1 cellular context compared by ENCODE assay signal in the genomic region with DNA sequence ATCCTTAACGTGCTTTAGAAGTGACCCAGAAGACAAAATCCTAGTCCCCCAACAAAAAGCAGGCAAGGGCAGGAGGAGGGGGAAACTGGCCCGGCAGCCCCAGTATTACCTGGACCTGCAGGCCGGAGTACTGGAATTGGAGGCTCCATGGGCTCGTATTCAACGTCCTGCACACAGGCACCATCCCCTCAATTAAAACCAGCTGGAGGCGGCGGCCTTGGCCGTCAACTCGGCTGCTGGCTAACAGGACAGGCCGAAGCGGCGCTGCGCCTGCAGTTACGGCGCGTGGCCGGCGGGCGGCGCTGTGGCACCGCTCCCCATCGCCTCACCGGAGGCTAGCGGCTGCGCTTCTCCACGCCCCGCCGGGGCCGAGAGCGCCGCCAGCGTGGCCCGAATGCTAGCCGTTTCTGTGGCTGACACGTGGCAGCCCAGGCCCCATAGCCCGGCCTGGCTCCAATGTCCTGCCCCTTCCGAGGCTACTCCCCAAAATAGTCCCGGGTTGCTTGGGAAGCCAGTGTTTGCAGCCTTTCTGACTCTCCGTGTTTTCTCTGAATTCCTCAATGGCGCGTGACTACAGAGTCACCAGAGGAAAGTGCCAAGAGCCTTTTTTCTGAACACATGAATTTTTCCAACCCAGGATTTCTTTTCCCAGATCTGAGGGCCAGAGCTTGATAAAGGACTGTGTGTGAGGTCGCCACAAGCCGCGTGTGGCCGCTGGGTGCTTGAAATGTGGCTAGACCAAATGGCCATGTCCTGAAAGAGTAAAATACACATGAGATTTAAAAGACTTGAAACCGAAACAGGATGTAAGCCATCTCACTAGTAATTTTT.
TF ChIP-seq lines count a peak whose summit lies in the region.

No MANE protein-coding gene starts in this region.

TF ChIP-seq in GM12878, 131 proteins besides CTCF, POLR2A, EP300 and RAD21 (continued from another document and continues in another):
- TF ChIP-seq, protein P1, sequence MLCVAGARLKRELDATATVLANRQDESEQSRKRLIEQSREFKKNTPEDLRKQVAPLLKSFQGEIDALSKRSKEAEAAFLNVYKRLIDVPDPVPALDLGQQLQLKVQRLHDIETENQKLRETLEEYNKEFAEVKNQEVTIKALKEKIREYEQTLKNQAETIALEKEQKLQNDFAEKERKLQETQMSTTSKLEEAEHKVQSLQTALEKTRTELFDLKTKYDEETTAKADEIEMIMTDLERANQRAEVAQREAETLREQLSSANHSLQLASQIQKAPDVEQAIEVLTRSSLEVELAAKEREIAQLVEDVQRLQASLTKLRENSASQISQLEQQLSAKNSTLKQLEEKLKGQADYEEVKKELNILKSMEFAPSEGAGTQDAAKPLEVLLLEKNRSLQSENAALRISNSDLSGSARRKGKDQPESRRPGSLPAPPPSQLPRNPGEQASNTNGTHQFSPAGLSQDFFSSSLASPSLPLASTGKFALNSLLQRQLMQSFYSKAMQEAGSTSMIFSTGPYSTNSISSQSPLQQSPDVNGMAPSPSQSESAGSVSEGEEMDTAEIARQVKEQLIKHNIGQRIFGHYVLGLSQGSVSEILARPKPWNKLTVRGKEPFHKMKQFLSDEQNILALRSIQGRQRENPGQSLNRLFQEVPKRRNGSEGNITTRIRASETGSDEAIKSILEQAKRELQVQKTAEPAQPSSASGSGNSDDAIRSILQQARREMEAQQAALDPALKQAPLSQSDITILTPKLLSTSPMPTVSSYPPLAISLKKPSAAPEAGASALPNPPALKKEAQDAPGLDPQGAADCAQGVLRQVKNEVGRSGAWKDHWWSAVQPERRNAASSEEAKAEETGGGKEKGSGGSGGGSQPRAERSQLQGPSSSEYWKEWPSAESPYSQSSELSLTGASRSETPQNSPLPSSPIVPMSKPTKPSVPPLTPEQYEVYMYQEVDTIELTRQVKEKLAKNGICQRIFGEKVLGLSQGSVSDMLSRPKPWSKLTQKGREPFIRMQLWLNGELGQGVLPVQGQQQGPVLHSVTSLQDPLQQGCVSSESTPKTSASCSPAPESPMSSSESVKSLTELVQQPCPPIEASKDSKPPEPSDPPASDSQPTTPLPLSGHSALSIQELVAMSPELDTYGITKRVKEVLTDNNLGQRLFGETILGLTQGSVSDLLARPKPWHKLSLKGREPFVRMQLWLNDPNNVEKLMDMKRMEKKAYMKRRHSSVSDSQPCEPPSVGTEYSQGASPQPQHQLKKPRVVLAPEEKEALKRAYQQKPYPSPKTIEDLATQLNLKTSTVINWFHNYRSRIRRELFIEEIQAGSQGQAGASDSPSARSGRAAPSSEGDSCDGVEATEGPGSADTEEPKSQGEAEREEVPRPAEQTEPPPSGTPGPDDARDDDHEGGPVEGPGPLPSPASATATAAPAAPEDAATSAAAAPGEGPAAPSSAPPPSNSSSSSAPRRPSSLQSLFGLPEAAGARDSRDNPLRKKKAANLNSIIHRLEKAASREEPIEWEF (IDR thresholded peaks at IDR 0.05; ENCODE audit: insufficient replicate concordance, low read depth, low read length): no peak
- TF ChIP-seq BHLHE40 (IDR thresholded peaks at IDR 0.05; ENCODE audit: borderline replicate concordance in 1 of 2, low read depth in 2 of 2, low read length in 1 of 2) (peak in 1 of 2 experiments; percentile 80; a peak in 2 of 4 replicates), MEF2B (IDR thresholded peaks at IDR 0.05; ENCODE audit: partially characterized antibody, poor library complexity, severe bottlenecking) (peak; percentile 41), POLR2AphosphoS5 (IDR thresholded peaks at IDR 0.05; ENCODE audit: low read length) (no peak), NBN (IDR thresholded peaks at IDR 0.05) (no peak), TCF3 (IDR thresholded peaks at IDR 0.05; ENCODE audit: borderline replicate concordance, insufficient read depth, low read depth, low read length) (0 out of 2 replicates have a peak, but pooled peaks have one; percentile 55), ZNF24 (IDR thresholded peaks at IDR 0.05) (peak; percentile 30; the same call in 1 of the 2 replicates), PAX8 (IDR thresholded peaks at IDR 0.05) (no peak), ZNF622 (IDR thresholded peaks at IDR 0.05) (no peak), CBFB (IDR thresholded peaks at IDR 0.05; ENCODE audit: low read depth) (0 out of 2 replicates have a peak, but pooled peaks have one; percentile 2), GABPA (IDR thresholded peaks at IDR 0.05; ENCODE audit: low read depth) (no peak), LARP7 (IDR thresholded peaks at IDR 0.05) (peak; percentile 86), MTA3 (IDR thresholded peaks at IDR 0.05; ENCODE audit: borderline replicate concordance, low read length) (no peak), ZBED1 (IDR thresholded peaks at IDR 0.05; ENCODE audit: borderline replicate concordance) (no peak), YY1 (IDR thresholded peaks at IDR 0.05; ENCODE audit: low read depth, low read length) (peak; percentile 71; the same call in 1 of the 2 replicates)
- TF ChIP-seq, protein P2, sequence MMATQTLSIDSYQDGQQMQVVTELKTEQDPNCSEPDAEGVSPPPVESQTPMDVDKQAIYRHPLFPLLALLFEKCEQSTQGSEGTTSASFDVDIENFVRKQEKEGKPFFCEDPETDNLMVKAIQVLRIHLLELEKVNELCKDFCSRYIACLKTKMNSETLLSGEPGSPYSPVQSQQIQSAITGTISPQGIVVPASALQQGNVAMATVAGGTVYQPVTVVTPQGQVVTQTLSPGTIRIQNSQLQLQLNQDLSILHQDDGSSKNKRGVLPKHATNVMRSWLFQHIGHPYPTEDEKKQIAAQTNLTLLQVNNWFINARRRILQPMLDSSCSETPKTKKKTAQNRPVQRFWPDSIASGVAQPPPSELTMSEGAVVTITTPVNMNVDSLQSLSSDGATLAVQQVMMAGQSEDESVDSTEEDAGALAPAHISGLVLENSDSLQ (IDR thresholded peaks at IDR 0.05): no peak
- TF ChIP-seq, protein P3, sequence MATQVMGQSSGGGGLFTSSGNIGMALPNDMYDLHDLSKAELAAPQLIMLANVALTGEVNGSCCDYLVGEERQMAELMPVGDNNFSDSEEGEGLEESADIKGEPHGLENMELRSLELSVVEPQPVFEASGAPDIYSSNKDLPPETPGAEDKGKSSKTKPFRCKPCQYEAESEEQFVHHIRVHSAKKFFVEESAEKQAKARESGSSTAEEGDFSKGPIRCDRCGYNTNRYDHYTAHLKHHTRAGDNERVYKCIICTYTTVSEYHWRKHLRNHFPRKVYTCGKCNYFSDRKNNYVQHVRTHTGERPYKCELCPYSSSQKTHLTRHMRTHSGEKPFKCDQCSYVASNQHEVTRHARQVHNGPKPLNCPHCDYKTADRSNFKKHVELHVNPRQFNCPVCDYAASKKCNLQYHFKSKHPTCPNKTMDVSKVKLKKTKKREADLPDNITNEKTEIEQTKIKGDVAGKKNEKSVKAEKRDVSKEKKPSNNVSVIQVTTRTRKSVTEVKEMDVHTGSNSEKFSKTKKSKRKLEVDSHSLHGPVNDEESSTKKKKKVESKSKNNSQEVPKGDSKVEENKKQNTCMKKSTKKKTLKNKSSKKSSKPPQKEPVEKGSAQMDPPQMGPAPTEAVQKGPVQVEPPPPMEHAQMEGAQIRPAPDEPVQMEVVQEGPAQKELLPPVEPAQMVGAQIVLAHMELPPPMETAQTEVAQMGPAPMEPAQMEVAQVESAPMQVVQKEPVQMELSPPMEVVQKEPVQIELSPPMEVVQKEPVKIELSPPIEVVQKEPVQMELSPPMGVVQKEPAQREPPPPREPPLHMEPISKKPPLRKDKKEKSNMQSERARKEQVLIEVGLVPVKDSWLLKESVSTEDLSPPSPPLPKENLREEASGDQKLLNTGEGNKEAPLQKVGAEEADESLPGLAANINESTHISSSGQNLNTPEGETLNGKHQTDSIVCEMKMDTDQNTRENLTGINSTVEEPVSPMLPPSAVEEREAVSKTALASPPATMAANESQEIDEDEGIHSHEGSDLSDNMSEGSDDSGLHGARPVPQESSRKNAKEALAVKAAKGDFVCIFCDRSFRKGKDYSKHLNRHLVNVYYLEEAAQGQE (IDR thresholded peaks at IDR 0.05; ENCODE audit: low read depth, low read length): no peak
- TF ChIP-seq, protein P4, sequence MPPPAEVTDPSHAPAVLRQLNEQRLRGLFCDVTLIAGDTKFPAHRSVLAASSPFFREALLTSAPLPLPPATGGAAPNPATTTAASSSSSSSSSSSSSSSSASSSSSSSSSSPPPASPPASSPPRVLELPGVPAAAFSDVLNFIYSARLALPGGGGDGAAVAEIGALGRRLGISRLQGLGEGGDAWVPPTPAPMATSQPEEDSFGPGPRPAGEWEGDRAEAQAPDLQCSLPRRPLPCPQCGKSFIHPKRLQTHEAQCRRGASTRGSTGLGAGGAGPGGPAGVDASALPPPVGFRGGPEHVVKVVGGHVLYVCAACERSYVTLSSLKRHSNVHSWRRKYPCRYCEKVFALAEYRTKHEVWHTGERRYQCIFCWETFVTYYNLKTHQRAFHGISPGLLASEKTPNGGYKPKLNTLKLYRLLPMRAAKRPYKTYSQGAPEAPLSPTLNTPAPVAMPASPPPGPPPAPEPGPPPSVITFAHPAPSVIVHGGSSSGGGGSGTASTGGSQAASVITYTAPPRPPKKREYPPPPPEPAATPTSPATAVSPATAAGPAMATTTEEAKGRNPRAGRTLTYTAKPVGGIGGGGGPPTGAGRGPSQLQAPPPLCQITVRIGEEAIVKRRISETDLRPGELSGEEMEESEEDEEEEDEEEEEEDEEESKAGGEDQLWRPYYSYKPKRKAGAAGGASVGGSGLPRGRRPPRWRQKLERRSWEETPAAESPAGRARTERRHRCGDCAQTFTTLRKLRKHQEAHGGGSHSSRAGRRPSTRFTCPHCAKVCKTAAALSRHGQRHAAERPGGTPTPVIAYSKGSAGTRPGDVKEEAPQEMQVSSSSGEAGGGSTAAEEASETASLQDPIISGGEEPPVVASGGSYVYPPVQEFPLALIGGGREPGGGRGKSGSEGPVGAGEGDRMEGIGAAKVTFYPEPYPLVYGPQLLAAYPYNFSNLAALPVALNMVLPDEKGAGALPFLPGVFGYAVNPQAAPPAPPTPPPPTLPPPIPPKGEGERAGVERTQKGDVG (CRISPR knock-in tag; IDR thresholded peaks at IDR 0.05): no peak
- TF ChIP-seq, protein P5, sequence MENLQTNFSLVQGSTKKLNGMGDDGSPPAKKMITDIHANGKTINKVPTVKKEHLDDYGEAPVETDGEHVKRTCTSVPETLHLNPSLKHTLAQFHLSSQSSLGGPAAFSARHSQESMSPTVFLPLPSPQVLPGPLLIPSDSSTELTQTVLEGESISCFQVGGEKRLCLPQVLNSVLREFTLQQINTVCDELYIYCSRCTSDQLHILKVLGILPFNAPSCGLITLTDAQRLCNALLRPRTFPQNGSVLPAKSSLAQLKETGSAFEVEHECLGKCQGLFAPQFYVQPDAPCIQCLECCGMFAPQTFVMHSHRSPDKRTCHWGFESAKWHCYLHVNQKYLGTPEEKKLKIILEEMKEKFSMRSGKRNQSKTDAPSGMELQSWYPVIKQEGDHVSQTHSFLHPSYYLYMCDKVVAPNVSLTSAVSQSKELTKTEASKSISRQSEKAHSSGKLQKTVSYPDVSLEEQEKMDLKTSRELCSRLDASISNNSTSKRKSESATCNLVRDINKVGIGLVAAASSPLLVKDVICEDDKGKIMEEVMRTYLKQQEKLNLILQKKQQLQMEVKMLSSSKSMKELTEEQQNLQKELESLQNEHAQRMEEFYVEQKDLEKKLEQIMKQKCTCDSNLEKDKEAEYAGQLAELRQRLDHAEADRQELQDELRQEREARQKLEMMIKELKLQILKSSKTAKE (IDR thresholded peaks at IDR 0.05; ENCODE audit: low read depth, poor library complexity, severe bottlenecking): no peak
- TF ChIP-seq, protein P6, sequence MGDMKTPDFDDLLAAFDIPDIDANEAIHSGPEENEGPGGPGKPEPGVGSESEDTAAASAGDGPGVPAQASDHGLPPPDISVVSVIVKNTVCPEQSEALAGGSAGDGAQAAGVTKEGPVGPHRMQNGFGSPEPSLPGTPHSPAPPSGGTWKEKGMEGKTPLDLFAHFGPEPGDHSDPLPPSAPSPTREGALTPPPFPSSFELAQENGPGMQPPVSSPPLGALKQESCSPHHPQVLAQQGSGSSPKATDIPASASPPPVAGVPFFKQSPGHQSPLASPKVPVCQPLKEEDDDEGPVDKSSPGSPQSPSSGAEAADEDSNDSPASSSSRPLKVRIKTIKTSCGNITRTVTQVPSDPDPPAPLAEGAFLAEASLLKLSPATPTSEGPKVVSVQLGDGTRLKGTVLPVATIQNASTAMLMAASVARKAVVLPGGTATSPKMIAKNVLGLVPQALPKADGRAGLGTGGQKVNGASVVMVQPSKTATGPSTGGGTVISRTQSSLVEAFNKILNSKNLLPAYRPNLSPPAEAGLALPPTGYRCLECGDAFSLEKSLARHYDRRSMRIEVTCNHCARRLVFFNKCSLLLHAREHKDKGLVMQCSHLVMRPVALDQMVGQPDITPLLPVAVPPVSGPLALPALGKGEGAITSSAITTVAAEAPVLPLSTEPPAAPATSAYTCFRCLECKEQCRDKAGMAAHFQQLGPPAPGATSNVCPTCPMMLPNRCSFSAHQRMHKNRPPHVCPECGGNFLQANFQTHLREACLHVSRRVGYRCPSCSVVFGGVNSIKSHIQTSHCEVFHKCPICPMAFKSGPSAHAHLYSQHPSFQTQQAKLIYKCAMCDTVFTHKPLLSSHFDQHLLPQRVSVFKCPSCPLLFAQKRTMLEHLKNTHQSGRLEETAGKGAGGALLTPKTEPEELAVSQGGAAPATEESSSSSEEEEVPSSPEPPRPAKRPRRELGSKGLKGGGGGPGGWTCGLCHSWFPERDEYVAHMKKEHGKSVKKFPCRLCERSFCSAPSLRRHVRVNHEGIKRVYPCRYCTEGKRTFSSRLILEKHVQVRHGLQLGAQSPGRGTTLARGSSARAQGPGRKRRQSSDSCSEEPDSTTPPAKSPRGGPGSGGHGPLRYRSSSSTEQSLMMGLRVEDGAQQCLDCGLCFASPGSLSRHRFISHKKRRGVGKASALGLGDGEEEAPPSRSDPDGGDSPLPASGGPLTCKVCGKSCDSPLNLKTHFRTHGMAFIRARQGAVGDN (IDR thresholded peaks at IDR 0.05): peak; percentile 93
- TF ChIP-seq, protein P7, sequence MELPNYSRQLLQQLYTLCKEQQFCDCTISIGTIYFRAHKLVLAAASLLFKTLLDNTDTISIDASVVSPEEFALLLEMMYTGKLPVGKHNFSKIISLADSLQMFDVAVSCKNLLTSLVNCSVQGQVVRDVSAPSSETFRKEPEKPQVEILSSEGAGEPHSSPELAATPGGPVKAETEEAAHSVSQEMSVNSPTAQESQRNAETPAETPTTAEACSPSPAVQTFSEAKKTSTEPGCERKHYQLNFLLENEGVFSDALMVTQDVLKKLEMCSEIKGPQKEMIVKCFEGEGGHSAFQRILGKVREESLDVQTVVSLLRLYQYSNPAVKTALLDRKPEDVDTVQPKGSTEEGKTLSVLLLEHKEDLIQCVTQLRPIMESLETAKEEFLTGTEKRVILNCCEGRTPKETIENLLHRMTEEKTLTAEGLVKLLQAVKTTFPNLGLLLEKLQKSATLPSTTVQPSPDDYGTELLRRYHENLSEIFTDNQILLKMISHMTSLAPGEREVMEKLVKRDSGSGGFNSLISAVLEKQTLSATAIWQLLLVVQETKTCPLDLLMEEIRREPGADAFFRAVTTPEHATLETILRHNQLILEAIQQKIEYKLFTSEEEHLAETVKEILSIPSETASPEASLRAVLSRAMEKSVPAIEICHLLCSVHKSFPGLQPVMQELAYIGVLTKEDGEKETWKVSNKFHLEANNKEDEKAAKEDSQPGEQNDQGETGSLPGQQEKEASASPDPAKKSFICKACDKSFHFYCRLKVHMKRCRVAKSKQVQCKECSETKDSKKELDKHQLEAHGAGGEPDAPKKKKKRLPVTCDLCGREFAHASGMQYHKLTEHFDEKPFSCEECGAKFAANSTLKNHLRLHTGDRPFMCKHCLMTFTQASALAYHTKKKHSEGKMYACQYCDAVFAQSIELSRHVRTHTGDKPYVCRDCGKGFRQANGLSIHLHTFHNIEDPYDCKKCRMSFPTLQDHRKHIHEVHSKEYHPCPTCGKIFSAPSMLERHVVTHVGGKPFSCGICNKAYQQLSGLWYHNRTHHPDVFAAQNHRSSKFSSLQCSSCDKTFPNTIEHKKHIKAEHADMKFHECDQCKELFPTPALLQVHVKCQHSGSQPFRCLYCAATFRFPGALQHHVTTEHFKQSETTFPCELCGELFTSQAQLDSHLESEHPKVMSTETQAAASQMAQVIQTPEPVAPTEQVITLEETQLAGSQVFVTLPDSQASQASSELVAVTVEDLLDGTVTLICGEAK (IDR thresholded peaks at IDR 0.05; ENCODE audit: borderline replicate concordance): no peak
